Comparison of ENCODE assay signal across 8 cellular contexts in genomic region chr4:39044364-39044946, GRCh38. TPM values are rescaled to one million over a fixed set of nuclear protein-coding genes. Genes with fewer than 3 reads are reported as not detected.
DNase-seq lines count a peak whose midpoint lies in the region; ATAC-seq and TF ChIP-seq lines count a peak whose summit lies in the region.

No MANE protein-coding gene starts in this region.

- H3K4me3 Mint-ChIP-seq in Caco-2 (ENCODE audit: unreplicated experiment): peak overlapping the region; percentile 89

- peak; percentile 72 for ATAC-seq in GM21381 (IDR thresholded peaks at IDR 0.05; ENCODE audit: unreplicated experiment)

- peaks cover 42% of the 10 kb centered on the region for H3K36me3 Mint-ChIP-seq in Caco-2 (ENCODE audit: insufficient read depth, unreplicated experiment)

- peaks cover 28% of the 10 kb centered on the region for H3K4me1 ChIP-seq in Caco-2
- peaks cover 11% of the 10 kb centered on the region for H3K4me1 ChIP-seq in HUES6 (ENCODE audit: control insufficient read depth, insufficient read depth, low read length)
- H3K4me1 ChIP-seq in esophagus squamous epithelium: peaks cover 20 to 83% (median 25%) of the 10 kb centered on the region in 3 donors

- intact Hi-C loops in Caco-2 (cut with micrococcal nuclease; ENCODE audit: unreplicated experiment) (loop anchor here (1.0 to 10.0 kb wide), 2 partner anchors 91 to 380 kb away; partner anchors contain the start of gene KLF3), esophagus squamous epithelium (cut with DNase I) (no loop called here)

- no TSS peak for BruUV-seq in Caco-2 (replicated peaks; lab: Mats Ljungman, UMichigan)

- H3K27me3 ChIP-seq in Caco-2 (replicated peaks; ENCODE audit: control insufficient read depth, insufficient read depth, low read length): no peaks in the 10 kb centered on the region
- no peaks in the 10 kb centered on the region for H3K27me3 ChIP-seq in HUES6 (ENCODE audit: control insufficient read depth, insufficient read depth, low read length)
- H3K27me3 ChIP-seq in esophagus squamous epithelium: no peaks in the 10 kb centered on the region

- H3K4me3 ChIP-seq in Caco-2 (ENCODE audit: low read depth, low read length) (peak overlapping the region; percentile 42), HUES6 (ENCODE audit: low read depth, low read length) (peak overlapping the region; percentile 83), esophagus squamous epithelium (peak overlapping the region; percentile 77 to 96 (median 91))

- no peaks in the 10 kb centered on the region for H3K27me3 Mint-ChIP-seq in Caco-2 (ENCODE audit: insufficient read depth, unreplicated experiment)

- peak overlapping the region; percentile 92 for H3K27ac Mint-ChIP-seq in Caco-2 (ENCODE audit: unreplicated experiment)

- peak overlapping the region; percentile 81 for H3K9ac ChIP-seq in HUES6 (ENCODE audit: low read length)

- POLR2A ChIA-PET in Caco-2 (lab: Charles Lee): interaction anchor here (0.6 to 1.1 kb wide), 7 partner anchors 10 to 1012 kb away, joined by 4 to 6 read pairs (median 5); no protein-coding TSS in a partner anchor

- WGBS in esophagus squamous epithelium, 2 donors: 0 to 1% methylated on average over 2 to 10 of the region's 53 CpGs

- H3K9me3 ChIP-seq in Caco-2: no peaks in the 10 kb centered on the region
- H3K9me3 ChIP-seq in HUES6 (ENCODE audit: control insufficient read depth, insufficient read depth, low read depth, low read length): no peaks in the 10 kb centered on the region
- H3K9me3 ChIP-seq in esophagus squamous epithelium: no peaks in the 10 kb centered on the region

- no peak overlapping the region for H3K27ac ChIP-seq in HUES6 (ENCODE audit: low read depth, low read length)
- H3K27ac ChIP-seq in esophagus squamous epithelium: peak overlapping the region; percentile 92 to 98 (median 93)

- TF ChIP-seq POLR2A in esophagus squamous epithelium (IDR thresholded peaks at IDR 0.05): peak in 1 of 4 donors; percentile 12

- peaks cover 27% of the 10 kb centered on the region for H3K4me1 Mint-ChIP-seq in Caco-2 (ENCODE audit: low read depth, unreplicated experiment)

- H3K36me3 ChIP-seq in Caco-2 (ENCODE audit: control insufficient read depth, insufficient read depth, low read length): no peaks in the 10 kb centered on the region
- no peaks in the 10 kb centered on the region for H3K36me3 ChIP-seq in HUES6 (ENCODE audit: control insufficient read depth, insufficient read depth, low read length)
- H3K36me3 ChIP-seq in esophagus squamous epithelium: no peaks in the 10 kb centered on the region

- peak; percentile 96 to 98 for DNase-seq in Caco-2
- peak; percentile 97 for DNase-seq in activated T-cell treated with anti-CD3 and anti-CD28 coated beads, Interleukin-2, amount 50 U/mL, for 48 hours
- peak; percentile 77 for DNase-seq in esophagus squamous epithelium (lab: John Stamatoyannopoulos, UW)
- DNase-seq in myocyte (ENCODE audit: low read depth): peak; percentile 96
- DNase-seq in stimulated activated CD8-positive, alpha-beta memory T cell treated with anti-CD3 and anti-CD28 coated beads, Interleukin-7, amount 100 ng/mL, for 24 hours (ENCODE audit: low read depth): peak; percentile 92

- CTCF ChIA-PET in Caco-2 (lab: Charles Lee): interaction anchor here (0.6 to 5.3 kb wide), 3 partner anchors 90 to 1407 kb away, joined by 6 to 30 read pairs (median 7); no protein-coding TSS in a partner anchor

- H3K9me3 Mint-ChIP-seq in Caco-2 (ENCODE audit: unreplicated experiment): no peaks in the 10 kb centered on the region

- TF ChIP-seq CTCF in Caco-2 (IDR thresholded peaks at IDR 0.05; ENCODE audit: insufficient read depth in 1 of 2, low read depth in 1 of 2, low read length in 1 of 2, severe bottlenecking in 1 of 2, unreplicated experiment in 1 of 2) (no peak), esophagus squamous epithelium (IDR thresholded peaks at IDR 0.05) (no peak)

TF ChIP-seq in PFSK-1, 5 proteins besides CTCF, POLR2A, EP300 and RAD21:
- no peak for TF ChIP-seq FOXP2 (optimal IDR thresholded peaks at IDR 0.05; ENCODE audit: borderline replicate concordance, extremely low read depth, extremely low read length, insufficient read depth)
- TF ChIP-seq REST (IDR thresholded peaks at IDR 0.05; ENCODE audit: insufficient read depth in 1 of 2, low read depth in 2 of 2, low read length in 2 of 2): no peak
- TF ChIP-seq SIN3A (IDR thresholded peaks at IDR 0.05; ENCODE audit: borderline replicate concordance, insufficient read depth, low read length): no peak
- no peak for TF ChIP-seq POLR2AphosphoS5 (IDR thresholded peaks at IDR 0.05; ENCODE audit: low read depth, low read length)
- 0 out of 2 replicates have a peak, but pooled peaks have one; percentile 28 for TF ChIP-seq TAF1 (IDR thresholded peaks at IDR 0.05; ENCODE audit: borderline replicate concordance, insufficient read depth, low read length)

RNA-seq across cellular contexts. Expression of gene TMEM156, which starts 12.2 kb away (rescaled TPM):
- total RNA-seq in Caco-2 (2022): not detected in 2 replicates
- polyA plus RNA-seq in PFSK-1 (2012; ENCODE audit: insufficient read length, low read depth): 2.2 TPM
- 1 to 10 TPM in 2 of 4 donors, under 1 TPM in 1, not detected in 1; 0.15 to 9.6 (median 1.1) TPM for total RNA-seq in esophagus squamous epithelium
- total RNA-seq in myocyte: not detected in 2 replicates
- not detected for polyA plus RNA-seq in myocyte (2012)

RNA-seq across cellular contexts. Expression of gene KLHL5, which starts 17.6 kb away (rescaled TPM):
- total RNA-seq in Caco-2 (2022) (74.6 and 96.5 TPM in 2 replicates), esophagus squamous epithelium (10 to 100 TPM in 3 of 4 donors, 1 to 10 TPM in 1; 4.6 to 47.3 (median 18.9) TPM), myocyte (51.2 and 53.6 TPM in 2 replicates)
- 30.1 TPM for polyA plus RNA-seq in PFSK-1 (2012; ENCODE audit: insufficient read length, low read depth)
- 38.5 TPM for polyA plus RNA-seq in myocyte (2012)
